In genomic region chr1:116122955-116123757, GRCh38 we compare ENCODE assay signal across 11 cellular contexts. TPM values are rescaled to one million over a fixed set of nuclear protein-coding genes. Genes with fewer than 3 reads are reported as not detected.
DNase-seq lines count a peak whose midpoint lies in the region; ATAC-seq and TF ChIP-seq lines count a peak whose summit lies in the region.
"Had no signal": no experiment of that assay in that cellular context is flagged by ENCODE, and none has a peak within 500 bp of the region (broad histone marks: within the 10 kb centered on the region; RNA-seq: fewer than 3 reads in every experiment).

No MANE protein-coding gene starts in this region.

- ATAC-seq in HG03442 (IDR thresholded peaks at IDR 0.05; ENCODE audit: unreplicated experiment): no peak
- no peak for ATAC-seq in T-helper 17 cell
- ATAC-seq: activated T-cell treated with anti-CD3 and anti-CD28 coated beads, Interleukin-2, amount 50 U/mL, for 4 hours had no signal

- H3K27me3 Mint-ChIP-seq in T-helper 17 cell: peaks cover 55% of the 10 kb centered on the region

- no peak overlapping the region for H3K4me3 Mint-ChIP-seq in T-helper 17 cell
- H3K4me3 Mint-ChIP-seq: activated T-cell treated with anti-CD3 and anti-CD28 coated beads, Interleukin-2, amount 50 U/mL, for 4 hours had no signal

- peak overlapping the region; percentile 25 for H3K27ac ChIP-seq in epithelial cell of prostate

- no peak overlapping the region for H3K27ac Mint-ChIP-seq in T-helper 17 cell

- CTCF ChIA-PET in BJ (lab: Yijun Ruan, JAX): interaction anchor here (0.6 to 2.7 kb wide), 8 partner anchors 9 to 1980 kb away, joined by 3 to 16 read pairs (median 4); no protein-coding TSS in a partner anchor

- peaks cover 6% of the 10 kb centered on the region for H3K4me1 Mint-ChIP-seq in T-helper 17 cell

- H3K36me3 Mint-ChIP-seq in T-helper 17 cell (ENCODE audit: low read depth): peaks cover 5% of the 10 kb centered on the region

- H3K36me3 ChIP-seq in BJ (ENCODE audit: control insufficient read depth, insufficient read depth, low read length): no peaks in the 10 kb centered on the region

- no peak for TF ChIP-seq CTCF in BJ (IDR thresholded peaks at IDR 0.05; ENCODE audit: insufficient read depth, low read depth, low read length)

- peak; percentile 86 for DNase-seq in BJ (ENCODE audit: low read depth)
- DNase-seq in LoVo (ENCODE audit: low spot score): peak; percentile 4
- DNase-seq in epithelial cell of prostate (ENCODE audit: low read depth, low spot score): no peak
- peak; percentile 81 for DNase-seq in myocyte (ENCODE audit: low read depth)
- no peak for DNase-seq in Kasumi-1 (lab: John Stamatoyannopoulos, UW)
- no peak for DNase-seq in activated gamma-delta T cell treated with Interleukin-2 at 50 U/mL for 16 hours
- no peak for DNase-seq in T-helper 17 cell
- DNase-seq: activated T-cell treated with anti-CD3 and anti-CD28 coated beads, Interleukin-2, amount 50 U/mL, for 4 hours; NCI-H2081 treated with DMSO at 0.1 percent for 48 hours; T-helper 1 cell had no signal

- no peaks in the 10 kb centered on the region for H3K9me3 ChIP-seq in T-helper 17 cell (ENCODE audit: control insufficient read depth, low read length, poor library complexity, severe bottlenecking)

- H3K4me3 ChIP-seq in BJ (ENCODE audit: low read depth, low read length): no peak overlapping the region

- POLR2A ChIA-PET in BJ (lab: Charles Lee): interaction anchor here (0.8 kb wide), 1 partner anchor 12 kb away, joined by 7 read pairs; the partner anchor contains the start of gene MAB21L3

- peaks cover 3% of the 10 kb centered on the region for H3K27me3 ChIP-seq in BJ (ENCODE audit: control insufficient read depth, insufficient read depth, low read length)

RNA-seq across cellular contexts. Expression of gene MAB21L3, which starts 12.0 kb away (rescaled TPM):
- polyA plus RNA-seq in BJ (2011; rRNA removed): 0.11 and 0.34 TPM in 2 replicates
- polyA minus RNA-seq in BJ (2011; rRNA and poly(A)+ RNA removed): 0.09 and 0.82 TPM in 2 replicates
- total RNA-seq in myocyte: 0.05 and 0.27 TPM in 2 replicates
- polyA plus RNA-seq in myocyte (2012): 0.20 TPM
- not detected for total RNA-seq in T-helper 17 cell
- total RNA-seq: activated T-cell treated with anti-CD3 and anti-CD28 coated beads, Interleukin-2, amount 50 U/mL, for 4 hours had no signal

Comparison
In these comparisons a context has a peak if more than half of its experiments do, and no peak if none do; other contexts are left out.
1. DNase-seq: peak in BJ (single experiment), LoVo (single experiment) and myocyte (single experiment); none in epithelial cell of prostate (single experiment), Kasumi-1 (0 of 2), activated gamma-delta T cell treated with Interleukin-2 at 50 U/mL for 16 hours (single experiment) and T-helper 17 cell (0 of 3).